ENCODE assay signal across 10 cellular contexts in genomic region chr3:24154003-24154695, GRCh38.
DNase-seq lines count a peak whose midpoint lies in the region; ATAC-seq and TF ChIP-seq lines count a peak whose summit lies in the region.
"Had no signal": no experiment of that assay in that cellular context is flagged by ENCODE, and none has a peak within 500 bp of the region (broad histone marks: within the 10 kb centered on the region; RNA-seq: fewer than 3 reads in every experiment).

No MANE protein-coding gene starts in this region.

- BruUV-seq in OCI-LY7 (replicated peaks; lab: Mats Ljungman, UMichigan): no TSS peak

- intact Hi-C loops in OCI-LY7 (cut with micrococcal nuclease; ENCODE audit: unreplicated experiment): loop anchor here (1.0 kb wide), 1 partner anchor 32 kb away; no protein-coding TSS in a partner anchor

- H3K4me3 ChIP-seq in epithelial cell of esophagus (ENCODE audit: low read length) (no peak overlapping the region), OCI-LY7 (ENCODE audit: low read depth, low read length, poor library complexity, severe bottlenecking) (no peak overlapping the region)

- H3K4me1 ChIP-seq in foreskin keratinocyte (peaks cover 12% of the 10 kb centered on the region), OCI-LY7 (ENCODE audit: insufficient read depth, low read length, poor library complexity, severe bottlenecking) (no peaks in the 10 kb centered on the region)

- no peak overlapping the region for H3K4me2 ChIP-seq in OCI-LY7 (ENCODE audit: low read length)

- H3K79me2 ChIP-seq in OCI-LY7 (ENCODE audit: insufficient read depth, low read depth, low read length): no peaks in the 10 kb centered on the region

- TF ChIP-seq CTCF in epithelial cell of esophagus (IDR thresholded peaks at IDR 0.05; ENCODE audit: insufficient read depth, low read depth, low read length, missing control alignments) (no peak), foreskin keratinocyte (conservative IDR thresholded peaks at IDR 0.05) (no peak), OCI-LY7 (conservative IDR thresholded peaks at IDR 0.05; ENCODE audit: low read length) (no peak)

- ATAC-seq in GM18870 (IDR thresholded peaks at IDR 0.05; ENCODE audit: unreplicated experiment) (peak; percentile 94), GM21576 (IDR thresholded peaks at IDR 0.05; ENCODE audit: unreplicated experiment) (peak; percentile 73), HG03139 (IDR thresholded peaks at IDR 0.05; ENCODE audit: unreplicated experiment) (peak; percentile 67), foreskin keratinocyte (no peak)

- no peaks in the 10 kb centered on the region for H3K9me3 ChIP-seq in OCI-LY7 (ENCODE audit: low read length)

- no peaks in the 10 kb centered on the region for H3K9me2 ChIP-seq in OCI-LY7 (ENCODE audit: insufficient read depth, low read length)

- H3K27me3 ChIP-seq in foreskin keratinocyte: no peaks in the 10 kb centered on the region

- H2AFZ ChIP-seq in OCI-LY7 (ENCODE audit: low read length): no peak overlapping the region

- POLR2A ChIA-PET in OCI-LY7 (lab: Charles Lee): interaction anchor here (1.0 to 1.5 kb wide), 3 partner anchors 11 to 220 kb away, joined by 3 to 5 read pairs (median 3); no protein-coding TSS in a partner anchor

- H3K27ac ChIP-seq in foreskin keratinocyte (no peak overlapping the region), OCI-LY7 (ENCODE audit: low read depth, low read length, poor library complexity, severe bottlenecking) (no peak overlapping the region)

- H3K36me3 ChIP-seq in OCI-LY7 (ENCODE audit: insufficient read depth, low read length): no peaks in the 10 kb centered on the region

- peak; percentile 35 for DNase-seq in epithelial cell of esophagus (ENCODE audit: low read depth)
- DNase-seq in foreskin keratinocyte: no peak
- DNase-seq in NCI-H446 (lab: John Stamatoyannopoulos, UW): no peak
- no peak for DNase-seq in OCI-LY7 (ENCODE audit: low spot score)
- no peak for DNase-seq in activated gamma-delta T cell treated with Interleukin-2 at 50 U/mL for 16 hours
- DNase-seq: activated effector memory CD4-positive, alpha-beta T cell treated with Interleukin-2 at 50 U/mL for 16 hours; posterior cingulate gyrus had no signal

- CTCF ChIA-PET in OCI-LY7 (lab: Charles Lee; ENCODE audit: unreplicated experiment): no interaction called here

- no peaks in the 10 kb centered on the region for H4K20me1 ChIP-seq in OCI-LY7 (ENCODE audit: insufficient read depth, low read length)
